1 cellular context compared by ENCODE assay signal in the genomic region with DNA sequence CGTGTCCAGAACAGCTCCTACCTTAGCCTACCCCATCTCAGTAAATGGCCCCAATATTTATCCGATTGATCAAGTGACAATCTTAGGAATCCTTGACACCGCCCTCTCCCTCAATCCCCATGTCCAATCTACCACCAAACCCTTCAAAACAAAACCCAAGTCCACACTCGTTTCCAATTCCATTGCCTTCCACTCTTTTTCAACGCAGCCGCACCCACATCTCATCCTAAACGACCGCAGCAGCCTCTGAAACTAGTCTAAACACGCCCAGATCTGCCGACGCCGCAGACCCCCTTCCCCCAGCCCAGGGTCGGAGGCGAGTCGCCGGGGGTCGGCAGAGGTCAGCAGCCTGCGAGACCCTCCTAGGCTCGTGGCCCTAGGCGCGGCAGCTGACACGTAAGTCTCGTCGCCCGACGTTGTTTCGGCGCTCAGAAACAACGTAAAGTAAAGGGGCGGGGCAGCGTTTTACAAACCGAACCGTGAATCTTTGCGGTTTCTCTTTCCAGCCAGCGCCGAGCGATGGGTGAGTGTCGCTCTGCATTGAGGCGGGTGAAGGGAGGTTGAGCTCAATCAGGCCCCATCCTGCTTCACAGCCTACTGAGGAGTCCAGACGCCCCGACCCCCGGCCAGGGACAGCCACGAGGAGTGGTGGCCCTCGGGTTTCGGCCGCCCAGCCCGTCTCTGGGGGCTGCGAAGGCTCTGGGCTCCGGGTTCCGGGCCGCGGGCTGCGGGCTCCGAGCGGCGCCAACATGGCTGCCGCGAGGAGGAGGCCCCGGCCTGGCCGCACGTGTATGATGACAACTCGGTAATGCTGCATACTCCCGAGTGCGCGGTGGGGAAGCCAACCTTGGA.
TF ChIP-seq lines count a peak whose summit lies in the region.

A gene (plus strand): TSS at position 463 of the 852 bp plus-strand sequence. CDS start 57 bp downstream, at position 520.

TF ChIP-seq in HepG2, 621 proteins besides CTCF, POLR2A, EP300 and RAD21 (continued from another document and continues in another):
- no peak for TF ChIP-seq SYNCRIP (IDR thresholded peaks at IDR 0.05; ENCODE audit: insufficient read depth, low read depth, low read length)
- no peak for TF ChIP-seq SP1 (IDR thresholded peaks at IDR 0.05)
- peak; percentile 98 for TF ChIP-seq SP1 (CRISPR knock-in tag; IDR thresholded peaks at IDR 0.05)
- TF ChIP-seq PLRG1 (conservative IDR thresholded peaks at IDR 0.05), result no peak
- TF ChIP-seq IKZF1 (IDR thresholded peaks at IDR 0.05), result no peak
- TF ChIP-seq, protein P1, sequence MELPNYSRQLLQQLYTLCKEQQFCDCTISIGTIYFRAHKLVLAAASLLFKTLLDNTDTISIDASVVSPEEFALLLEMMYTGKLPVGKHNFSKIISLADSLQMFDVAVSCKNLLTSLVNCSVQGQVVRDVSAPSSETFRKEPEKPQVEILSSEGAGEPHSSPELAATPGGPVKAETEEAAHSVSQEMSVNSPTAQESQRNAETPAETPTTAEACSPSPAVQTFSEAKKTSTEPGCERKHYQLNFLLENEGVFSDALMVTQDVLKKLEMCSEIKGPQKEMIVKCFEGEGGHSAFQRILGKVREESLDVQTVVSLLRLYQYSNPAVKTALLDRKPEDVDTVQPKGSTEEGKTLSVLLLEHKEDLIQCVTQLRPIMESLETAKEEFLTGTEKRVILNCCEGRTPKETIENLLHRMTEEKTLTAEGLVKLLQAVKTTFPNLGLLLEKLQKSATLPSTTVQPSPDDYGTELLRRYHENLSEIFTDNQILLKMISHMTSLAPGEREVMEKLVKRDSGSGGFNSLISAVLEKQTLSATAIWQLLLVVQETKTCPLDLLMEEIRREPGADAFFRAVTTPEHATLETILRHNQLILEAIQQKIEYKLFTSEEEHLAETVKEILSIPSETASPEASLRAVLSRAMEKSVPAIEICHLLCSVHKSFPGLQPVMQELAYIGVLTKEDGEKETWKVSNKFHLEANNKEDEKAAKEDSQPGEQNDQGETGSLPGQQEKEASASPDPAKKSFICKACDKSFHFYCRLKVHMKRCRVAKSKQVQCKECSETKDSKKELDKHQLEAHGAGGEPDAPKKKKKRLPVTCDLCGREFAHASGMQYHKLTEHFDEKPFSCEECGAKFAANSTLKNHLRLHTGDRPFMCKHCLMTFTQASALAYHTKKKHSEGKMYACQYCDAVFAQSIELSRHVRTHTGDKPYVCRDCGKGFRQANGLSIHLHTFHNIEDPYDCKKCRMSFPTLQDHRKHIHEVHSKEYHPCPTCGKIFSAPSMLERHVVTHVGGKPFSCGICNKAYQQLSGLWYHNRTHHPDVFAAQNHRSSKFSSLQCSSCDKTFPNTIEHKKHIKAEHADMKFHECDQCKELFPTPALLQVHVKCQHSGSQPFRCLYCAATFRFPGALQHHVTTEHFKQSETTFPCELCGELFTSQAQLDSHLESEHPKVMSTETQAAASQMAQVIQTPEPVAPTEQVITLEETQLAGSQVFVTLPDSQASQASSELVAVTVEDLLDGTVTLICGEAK (IDR thresholded peaks at IDR 0.05), result no peak
- TF ChIP-seq, protein P1 (CRISPR knock-in tag; IDR thresholded peaks at IDR 0.05), result peak; percentile 41; the same call in 1 of the 2 replicates
- no peak for TF ChIP-seq ZNF562 (CRISPR knock-in tag; IDR thresholded peaks at IDR 0.05; ENCODE audit: borderline replicate concordance)
- TF ChIP-seq ZNF160 (CRISPR knock-in tag; IDR thresholded peaks at IDR 0.05), result peak; percentile 85
- peak; percentile 67 for TF ChIP-seq AGO1 (IDR thresholded peaks at IDR 0.05; ENCODE audit: low read depth, low read length, poor library complexity, severe bottlenecking)
- peak; percentile 39 for TF ChIP-seq MED8 (CRISPR knock-in tag; IDR thresholded peaks at IDR 0.05; ENCODE audit: insufficient replicate concordance)
- no peak for TF ChIP-seq ZNF660 (CRISPR knock-in tag; IDR thresholded peaks at IDR 0.05; ENCODE audit: borderline replicate concordance, low read depth)
- peak; percentile 57 for TF ChIP-seq PITX1 (CRISPR knock-in tag; IDR thresholded peaks at IDR 0.05)
- TF ChIP-seq PCBP2 (optimal IDR thresholded peaks at IDR 0.05; ENCODE audit: low read depth, low read length, poor library complexity, severe bottlenecking), result no peak
- TF ChIP-seq PAWR (CRISPR knock-in tag; IDR thresholded peaks at IDR 0.05; ENCODE audit: borderline replicate concordance), result peak; percentile 60; the same call in 1 of the 2 replicates
- TF ChIP-seq ZNF883 (CRISPR knock-in tag; IDR thresholded peaks at IDR 0.05; ENCODE audit: not compliant biosample characterization), result peak; percentile 85
- 0 out of 2 replicates have a peak, but pooled peaks have one; percentile 62 for TF ChIP-seq REXO4 (CRISPR knock-in tag; IDR thresholded peaks at IDR 0.05; ENCODE audit: borderline replicate concordance)
- TF ChIP-seq, protein P2, sequence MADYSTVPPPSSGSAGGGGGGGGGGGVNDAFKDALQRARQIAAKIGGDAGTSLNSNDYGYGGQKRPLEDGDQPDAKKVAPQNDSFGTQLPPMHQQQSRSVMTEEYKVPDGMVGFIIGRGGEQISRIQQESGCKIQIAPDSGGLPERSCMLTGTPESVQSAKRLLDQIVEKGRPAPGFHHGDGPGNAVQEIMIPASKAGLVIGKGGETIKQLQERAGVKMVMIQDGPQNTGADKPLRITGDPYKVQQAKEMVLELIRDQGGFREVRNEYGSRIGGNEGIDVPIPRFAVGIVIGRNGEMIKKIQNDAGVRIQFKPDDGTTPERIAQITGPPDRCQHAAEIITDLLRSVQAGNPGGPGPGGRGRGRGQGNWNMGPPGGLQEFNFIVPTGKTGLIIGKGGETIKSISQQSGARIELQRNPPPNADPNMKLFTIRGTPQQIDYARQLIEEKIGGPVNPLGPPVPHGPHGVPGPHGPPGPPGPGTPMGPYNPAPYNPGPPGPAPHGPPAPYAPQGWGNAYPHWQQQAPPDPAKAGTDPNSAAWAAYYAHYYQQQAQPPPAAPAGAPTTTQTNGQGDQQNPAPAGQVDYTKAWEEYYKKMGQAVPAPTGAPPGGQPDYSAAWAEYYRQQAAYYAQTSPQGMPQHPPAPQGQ (CRISPR knock-in tag; IDR thresholded peaks at IDR 0.05; ENCODE audit: borderline replicate concordance), result no peak
- TF ChIP-seq GATA4 (IDR thresholded peaks at IDR 0.05; ENCODE audit: borderline replicate concordance, low read depth), result peak; percentile 89
- TF ChIP-seq, protein P3, sequence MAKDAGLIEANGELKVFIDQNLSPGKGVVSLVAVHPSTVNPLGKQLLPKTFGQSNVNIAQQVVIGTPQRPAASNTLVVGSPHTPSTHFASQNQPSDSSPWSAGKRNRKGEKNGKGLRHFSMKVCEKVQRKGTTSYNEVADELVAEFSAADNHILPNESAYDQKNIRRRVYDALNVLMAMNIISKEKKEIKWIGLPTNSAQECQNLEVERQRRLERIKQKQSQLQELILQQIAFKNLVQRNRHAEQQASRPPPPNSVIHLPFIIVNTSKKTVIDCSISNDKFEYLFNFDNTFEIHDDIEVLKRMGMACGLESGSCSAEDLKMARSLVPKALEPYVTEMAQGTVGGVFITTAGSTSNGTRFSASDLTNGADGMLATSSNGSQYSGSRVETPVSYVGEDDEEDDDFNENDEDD (CRISPR knock-in tag; IDR thresholded peaks at IDR 0.05; ENCODE audit: borderline replicate concordance), result peak; percentile 49; the same call in 1 of the 2 replicates
- TF ChIP-seq ZNF44 (CRISPR knock-in tag; IDR thresholded peaks at IDR 0.05), result no peak
- TF ChIP-seq, protein P4, sequence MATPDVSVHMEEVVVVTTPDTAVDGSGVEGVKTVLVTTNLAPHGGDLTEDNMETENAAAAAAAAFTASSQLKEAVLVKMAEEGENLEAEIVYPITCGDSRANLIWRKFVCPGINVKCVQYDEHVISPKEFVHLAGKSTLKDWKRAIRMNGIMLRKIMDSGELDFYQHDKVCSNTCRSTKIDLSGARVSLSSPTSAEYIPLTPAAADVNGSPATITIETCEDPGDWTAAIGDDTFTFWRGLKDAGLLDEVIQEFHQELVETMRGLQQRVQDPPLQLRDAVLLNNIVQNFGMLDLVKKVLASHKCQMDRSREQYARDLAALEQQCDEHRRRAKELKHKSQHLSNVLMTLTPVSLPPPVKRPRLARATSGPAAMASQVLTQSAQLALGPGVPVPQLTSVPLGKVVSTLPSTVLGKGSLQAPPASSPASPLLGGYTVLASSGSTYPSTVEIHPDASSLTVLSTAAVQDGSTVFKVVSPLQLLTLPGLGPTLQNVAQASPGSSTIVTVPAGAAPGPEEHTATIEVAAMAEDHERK (CRISPR knock-in tag; IDR thresholded peaks at IDR 0.05; ENCODE audit: low read depth), result peak; percentile 74
- no peak for TF ChIP-seq TOE1 (CRISPR knock-in tag; IDR thresholded peaks at IDR 0.05)
- peak; percentile 99 for TF ChIP-seq AGO2 (optimal IDR thresholded peaks at IDR 0.05; ENCODE audit: low read depth, low read length)
- TF ChIP-seq, protein P5, sequence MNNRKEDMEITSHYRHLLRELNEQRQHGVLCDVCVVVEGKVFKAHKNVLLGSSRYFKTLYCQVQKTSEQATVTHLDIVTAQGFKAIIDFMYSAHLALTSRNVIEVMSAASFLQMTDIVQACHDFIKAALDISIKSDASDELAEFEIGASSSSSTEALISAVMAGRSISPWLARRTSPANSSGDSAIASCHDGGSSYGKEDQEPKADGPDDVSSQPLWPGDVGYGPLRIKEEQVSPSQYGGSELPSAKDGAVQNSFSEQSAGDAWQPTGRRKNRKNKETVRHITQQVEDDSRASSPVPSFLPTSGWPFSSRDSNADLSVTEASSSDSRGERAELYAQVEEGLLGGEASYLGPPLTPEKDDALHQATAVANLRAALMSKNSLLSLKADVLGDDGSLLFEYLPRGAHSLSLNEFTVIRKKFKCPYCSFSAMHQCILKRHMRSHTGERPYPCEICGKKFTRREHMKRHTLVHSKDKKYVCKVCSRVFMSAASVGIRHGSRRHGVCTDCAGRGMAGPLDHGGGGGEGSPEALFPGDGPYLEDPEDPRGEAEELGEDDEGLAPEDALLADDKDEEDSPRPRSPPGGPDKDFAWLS (CRISPR knock-in tag; IDR thresholded peaks at IDR 0.05; ENCODE audit: borderline replicate concordance), result no peak
- peak; percentile 68; the same call in 1 of the 2 replicates for TF ChIP-seq ZSCAN12 (CRISPR knock-in tag; IDR thresholded peaks at IDR 0.05)
- TF ChIP-seq ZNF468 (CRISPR knock-in tag; IDR thresholded peaks at IDR 0.05), result no peak
- TF ChIP-seq, protein P6, sequence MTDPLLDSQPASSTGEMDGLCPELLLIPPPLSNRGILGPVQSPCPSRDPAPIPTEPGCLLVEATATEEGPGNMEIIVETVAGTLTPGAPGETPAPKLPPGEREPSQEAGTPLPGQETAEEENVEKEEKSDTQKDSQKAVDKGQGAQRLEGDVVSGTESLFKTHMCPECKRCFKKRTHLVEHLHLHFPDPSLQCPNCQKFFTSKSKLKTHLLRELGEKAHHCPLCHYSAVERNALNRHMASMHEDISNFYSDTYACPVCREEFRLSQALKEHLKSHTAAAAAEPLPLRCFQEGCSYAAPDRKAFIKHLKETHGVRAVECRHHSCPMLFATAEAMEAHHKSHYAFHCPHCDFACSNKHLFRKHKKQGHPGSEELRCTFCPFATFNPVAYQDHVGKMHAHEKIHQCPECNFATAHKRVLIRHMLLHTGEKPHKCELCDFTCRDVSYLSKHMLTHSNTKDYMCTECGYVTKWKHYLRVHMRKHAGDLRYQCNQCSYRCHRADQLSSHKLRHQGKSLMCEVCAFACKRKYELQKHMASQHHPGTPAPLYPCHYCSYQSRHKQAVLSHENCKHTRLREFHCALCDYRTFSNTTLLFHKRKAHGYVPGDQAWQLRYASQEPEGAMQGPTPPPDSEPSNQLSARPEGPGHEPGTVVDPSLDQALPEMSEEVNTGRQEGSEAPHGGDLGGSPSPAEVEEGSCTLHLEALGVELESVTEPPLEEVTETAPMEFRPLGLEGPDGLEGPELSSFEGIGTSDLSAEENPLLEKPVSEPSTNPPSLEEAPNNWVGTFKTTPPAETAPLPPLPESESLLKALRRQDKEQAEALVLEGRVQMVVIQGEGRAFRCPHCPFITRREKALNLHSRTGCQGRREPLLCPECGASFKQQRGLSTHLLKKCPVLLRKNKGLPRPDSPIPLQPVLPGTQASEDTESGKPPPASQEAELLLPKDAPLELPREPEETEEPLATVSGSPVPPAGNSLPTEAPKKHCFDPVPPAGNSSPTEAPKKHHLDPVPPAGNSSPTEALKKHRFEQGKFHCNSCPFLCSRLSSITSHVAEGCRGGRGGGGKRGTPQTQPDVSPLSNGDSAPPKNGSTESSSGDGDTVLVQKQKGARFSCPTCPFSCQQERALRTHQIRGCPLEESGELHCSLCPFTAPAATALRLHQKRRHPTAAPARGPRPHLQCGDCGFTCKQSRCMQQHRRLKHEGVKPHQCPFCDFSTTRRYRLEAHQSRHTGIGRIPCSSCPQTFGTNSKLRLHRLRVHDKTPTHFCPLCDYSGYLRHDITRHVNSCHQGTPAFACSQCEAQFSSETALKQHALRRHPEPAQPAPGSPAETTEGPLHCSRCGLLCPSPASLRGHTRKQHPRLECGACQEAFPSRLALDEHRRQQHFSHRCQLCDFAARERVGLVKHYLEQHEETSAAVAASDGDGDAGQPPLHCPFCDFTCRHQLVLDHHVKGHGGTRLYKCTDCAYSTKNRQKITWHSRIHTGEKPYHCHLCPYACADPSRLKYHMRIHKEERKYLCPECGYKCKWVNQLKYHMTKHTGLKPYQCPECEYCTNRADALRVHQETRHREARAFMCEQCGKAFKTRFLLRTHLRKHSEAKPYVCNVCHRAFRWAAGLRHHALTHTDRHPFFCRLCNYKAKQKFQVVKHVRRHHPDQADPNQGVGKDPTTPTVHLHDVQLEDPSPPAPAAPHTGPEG (CRISPR knock-in tag; IDR thresholded peaks at IDR 0.05), result peak; percentile 77; the same call in 1 of the 2 replicates
- TF ChIP-seq PAF1 (CRISPR knock-in tag; IDR thresholded peaks at IDR 0.05), result no peak
- peak; percentile 86; the same call in 1 of the 2 replicates for TF ChIP-seq ZNF230 (CRISPR knock-in tag; IDR thresholded peaks at IDR 0.05)
